30 cellular contexts compared by ENCODE assay signal in the genomic region with DNA sequence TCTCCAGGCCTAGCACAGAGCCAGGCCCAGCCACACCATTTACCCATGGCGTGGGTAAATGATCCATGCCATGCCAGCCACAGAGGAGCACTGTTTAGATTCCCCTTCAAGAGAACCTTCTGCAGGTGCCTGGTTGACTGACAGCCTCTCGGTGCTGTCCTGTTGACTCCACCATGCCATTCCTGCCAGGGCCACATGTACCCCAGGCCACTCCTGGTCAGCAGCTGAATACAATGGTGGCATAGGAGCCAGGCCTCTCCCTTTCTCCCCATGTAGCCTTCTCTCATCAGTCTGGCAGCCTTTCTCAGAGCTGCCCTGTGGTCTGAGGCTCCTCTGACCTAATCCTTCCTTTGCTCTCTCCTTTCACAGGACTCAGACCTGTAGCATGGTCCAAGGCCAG.
"Had no signal": no experiment of that assay in that cellular context is flagged by ENCODE, and none has a peak within 500 bp of the region (broad histone marks: within the 10 kb centered on the region; RNA-seq: fewer than 3 reads in every experiment).

No MANE protein-coding gene starts in this region.

- H3K4me1 Mint-ChIP-seq: activated B cell treated with CpG ODN at 0.5 μM for 24 hours; activated naive CD4-positive, alpha-beta T cell treated with anti-CD3 and anti-CD28 coated beads, Interleukin-2, amount 50 U/mL, for 24 hours; activated naive CD8-positive, alpha-beta T cell treated with anti-CD3 and anti-CD28 coated beads for 36 hours; activated naive CD8-positive, alpha-beta T cell treated with anti-CD3 and anti-CD28 coated beads, Interleukin-2, amount 50 U/mL, for 24 hours; central memory CD8-positive, alpha-beta T cell; endodermal cell; T-cell had no signal

- H3K4me3 ChIP-seq: adrenal gland, ascending aorta, coronary artery, dorsolateral prefrontal cortex had no signal

- ATAC-seq: activated CD4-positive, CD25-positive, alpha-beta regulatory T cell treated with anti-CD3 and anti-CD28 coated beads, Interleukin-2, amount 50 U/mL, for 24 hours; activated CD8-positive, alpha-beta T cell treated with anti-CD3 and anti-CD28 coated beads for 36 hours; activated naive CD8-positive, alpha-beta T cell treated with anti-CD3 and anti-CD28 coated beads, Interleukin-2, amount 50 U/mL, for 24 hours; activated T-cell treated with anti-CD3 and anti-CD28 coated beads, Interleukin-2, amount 50 U/mL, for 4 hours; esophagus mucosa; T-cell had no signal

- H3K27me3 Mint-ChIP-seq: activated naive CD8-positive, alpha-beta T cell treated with anti-CD3 and anti-CD28 coated beads for 36 hours had no signal

- H3K9me3 ChIP-seq: adrenal gland, ascending aorta had no signal

- H3K36me3 Mint-ChIP-seq: activated naive CD4-positive, alpha-beta T cell treated with anti-CD3 and anti-CD28 coated beads, Interleukin-2, amount 50 U/mL, for 24 hours; activated naive CD8-positive, alpha-beta T cell treated with anti-CD3 and anti-CD28 coated beads for 36 hours; brain; T-cell had no signal

- H3K27ac Mint-ChIP-seq: activated B cell treated with CpG ODN at 0.5 μM for 24 hours; activated CD8-positive, alpha-beta T cell treated with anti-CD3 and anti-CD28 coated beads for 36 hours; activated naive CD4-positive, alpha-beta T cell treated with anti-CD3 and anti-CD28 coated beads for 36 hours; activated naive CD4-positive, alpha-beta T cell treated with anti-CD3 and anti-CD28 coated beads, Interleukin-2, amount 50 U/mL, for 24 hours; activated naive CD8-positive, alpha-beta T cell treated with anti-CD3 and anti-CD28 coated beads for 36 hours; activated naive CD8-positive, alpha-beta T cell treated with anti-CD3 and anti-CD28 coated beads, Interleukin-2, amount 50 U/mL, for 24 hours; activated T-helper 2 cell treated with anti-CD3 and anti-CD28 coated beads, Interferon-gamma antibody, Interleukin-2, Interleukin-4, amounts not matched to agents 10 μg/mL and 5 μg/mL and 100 μg/mL, durations not matched to agents 14 hours and 24 hours and 36 hours; brain; dendritic cell treated with granulocyte-macrophage colony-stimulating factor and Interleukin-4, amounts not matched to agents 40 ng/mL and 50 ng/mL, for 4 days; endodermal cell; T-cell; T-helper 1 cell treated with Interleukin-12 subunit alpha and Interleukin-12 subunit beta and Interleukin-4 antibody, amounts not matched to agents 30 μg/mL and 1 μg/mL, for 36 hours had no signal

- H3K9me3 Mint-ChIP-seq: activated CD8-positive, alpha-beta T cell treated with anti-CD3 and anti-CD28 coated beads for 36 hours; activated naive CD4-positive, alpha-beta T cell treated with anti-CD3 and anti-CD28 coated beads for 36 hours; activated naive CD4-positive, alpha-beta T cell treated with anti-CD3 and anti-CD28 coated beads, Interleukin-2, amount 50 U/mL, for 24 hours; activated T-helper 2 cell treated with anti-CD3 and anti-CD28 coated beads, Interferon-gamma antibody, Interleukin-2, Interleukin-4, amounts not matched to agents 10 μg/mL and 5 μg/mL and 100 μg/mL, durations not matched to agents 14 hours and 24 hours and 36 hours; T-helper 1 cell treated with Interleukin-12 subunit alpha and Interleukin-12 subunit beta and Interleukin-4 antibody, amounts not matched to agents 30 μg/mL and 1 μg/mL, for 36 hours had no signal

- DNase-seq: activated B cell treated with CpG ODN at 0.5 μM for 24 hours; activated CD4-positive, alpha-beta T cell treated with anti-CD3 and anti-CD28 coated beads for 48 hours; activated CD4-positive, alpha-beta T cell treated with anti-CD3 and anti-CD28 coated beads, Interleukin-2, amount 50 U/mL, for 1 hour; activated CD4-positive, alpha-beta T cell treated with anti-CD3 and anti-CD28 coated beads, Interleukin-2, amount 50 U/mL, for 48 hours; activated CD8-positive, alpha-beta memory T cell treated with anti-CD3 and anti-CD28 coated beads for 24 hours; activated CD8-positive, alpha-beta T cell treated with anti-CD3 and anti-CD28 coated beads for 36 hours; activated effector memory CD4-positive, alpha-beta T cell treated with anti-CD3 and anti-CD28 coated beads, Interleukin-2, amount 50 U/mL, for 16 hours; activated naive CD4-positive, alpha-beta T cell treated with anti-CD3 and anti-CD28 coated beads for 36 hours; activated naive CD8-positive, alpha-beta T cell treated with anti-CD3 and anti-CD28 coated beads for 36 hours; activated naive CD8-positive, alpha-beta T cell treated with anti-CD3 and anti-CD28 coated beads, Interleukin-2, amount 50 U/mL, for 24 hours; activated T-cell treated with anti-CD3 and anti-CD28 coated beads, Interleukin-2, amount 50 U/mL, for 4 hours; dorsolateral prefrontal cortex; effector memory CD4-positive, alpha-beta T cell; endodermal cell; foreskin fibroblast; head of caudate nucleus; T-cell; T1000; WERI-Rb-1 had no signal

- H3K27ac ChIP-seq: ascending aorta, coronary artery, WERI-Rb-1 had no signal

- H3K36me3 ChIP-seq: adrenal gland, ascending aorta, WERI-Rb-1 had no signal

- H3K4me1 ChIP-seq: ascending aorta had no signal

- H3K27me3 ChIP-seq: adrenal gland, ascending aorta had no signal

- H3K4me3 Mint-ChIP-seq: activated B cell treated with CpG ODN at 0.5 μM for 24 hours; activated CD8-positive, alpha-beta T cell treated with anti-CD3 and anti-CD28 coated beads for 36 hours; activated naive CD4-positive, alpha-beta T cell treated with anti-CD3 and anti-CD28 coated beads for 36 hours; activated naive CD4-positive, alpha-beta T cell treated with anti-CD3 and anti-CD28 coated beads, Interleukin-2, amount 50 U/mL, for 24 hours; activated naive CD8-positive, alpha-beta T cell treated with anti-CD3 and anti-CD28 coated beads for 36 hours; activated naive CD8-positive, alpha-beta T cell treated with anti-CD3 and anti-CD28 coated beads, Interleukin-2, amount 50 U/mL, for 24 hours; activated T-cell treated with anti-CD3 and anti-CD28 coated beads, Interleukin-2, amount 50 U/mL, for 4 hours; brain; central memory CD8-positive, alpha-beta T cell; dendritic cell treated with granulocyte-macrophage colony-stimulating factor and Interleukin-4, amounts not matched to agents 40 ng/mL and 50 ng/mL, for 4 days; endodermal cell; T-cell; T-helper 1 cell treated with Interleukin-12 subunit alpha and Interleukin-12 subunit beta and Interleukin-4 antibody, amounts not matched to agents 30 μg/mL and 1 μg/mL, for 36 hours had no signal
